8 cellular contexts compared by ENCODE assay signal in the genomic region with DNA sequence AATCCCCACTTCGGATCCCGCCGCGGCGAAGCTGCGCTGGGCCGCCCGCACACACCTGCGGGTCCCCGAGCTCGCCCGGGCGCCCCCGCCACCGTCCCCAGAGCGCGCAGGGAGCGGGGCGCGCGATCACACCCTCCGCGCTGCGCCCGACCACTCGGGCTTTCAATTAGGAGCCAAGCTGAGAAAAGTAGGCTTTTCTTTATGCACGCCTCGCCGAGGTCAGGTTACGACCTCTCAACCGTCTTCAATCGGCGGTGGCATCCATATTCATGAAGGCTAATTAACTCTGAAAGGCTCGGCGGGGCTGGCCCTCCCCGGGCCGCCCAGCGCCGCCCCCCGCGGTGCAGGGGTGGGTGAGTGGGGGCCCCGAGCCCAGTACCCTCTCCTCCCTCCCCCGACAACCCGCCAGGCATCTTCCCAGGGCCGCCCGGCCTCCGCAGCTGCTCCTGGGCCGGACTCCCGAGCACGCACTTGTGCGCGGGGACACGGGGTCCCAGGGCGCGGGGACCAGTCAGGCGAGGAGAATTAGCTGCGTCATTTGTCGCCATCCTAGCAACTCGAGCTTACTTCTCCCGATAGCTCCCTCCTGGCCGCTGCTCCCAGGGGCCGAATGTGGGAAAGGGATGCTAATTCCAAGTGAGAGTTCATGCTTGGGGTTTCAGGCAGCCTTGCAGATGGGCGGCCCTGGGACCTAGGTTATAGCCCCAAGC.
DNase-seq lines count a peak whose midpoint lies in the region; ATAC-seq, FAIRE-seq and TF ChIP-seq lines count a peak whose summit lies in the region.

No MANE protein-coding gene starts in this region.

- H4K20me1 ChIP-seq in endothelial cell of umbilical vein (replicated peaks; ENCODE audit: control insufficient read depth, extremely low read depth, insufficient read depth, low read length): no peaks in the 10 kb centered on the region

- H3K9ac ChIP-seq in endothelial cell of umbilical vein (replicated peaks; ENCODE audit: extremely low read depth, insufficient read depth, low read length): peak overlapping the region; percentile 77

- peaks cover 5% of the 10 kb centered on the region for H3K36me3 Mint-ChIP-seq in activated CD4-positive, alpha-beta memory T cell treated with anti-CD3 and anti-CD28 coated beads, Interleukin-2, amount 10 ng/mL, durations not matched to agents 7 days and 5 days (ENCODE audit: low read depth)
- peaks cover 4% of the 10 kb centered on the region for H3K36me3 Mint-ChIP-seq in memory B cell

- peak; percentile 77 for FAIRE-seq in endothelial cell of umbilical vein (lab: Jason Lieb, UNC)
- no peak for FAIRE-seq in RCC 7860 (lab: Jason Lieb, UNC)

- H3K9me1 ChIP-seq in endothelial cell of umbilical vein (replicated peaks; ENCODE audit: control insufficient read depth, extremely low read depth, insufficient read depth, low read length): no peaks in the 10 kb centered on the region

- no peaks in the 10 kb centered on the region for H3K79me2 ChIP-seq in endothelial cell of umbilical vein (ENCODE audit: control insufficient read depth, insufficient read depth, low read length)

- H3K4me1 Mint-ChIP-seq in activated CD4-positive, alpha-beta memory T cell treated with anti-CD3 and anti-CD28 coated beads, Interleukin-2, amount 10 ng/mL, durations not matched to agents 7 days and 5 days: peaks cover 38% of the 10 kb centered on the region
- H3K4me1 Mint-ChIP-seq in memory B cell: peaks cover 7% of the 10 kb centered on the region

- dilution Hi-C loops in endothelial cell of umbilical vein (cut with MboI; ENCODE audit: extremely low pct_ligation_motif_present, low sequenced_read_pairs): no loop called here

- H3K4me1 ChIP-seq in endothelial cell of umbilical vein (ENCODE audit: control insufficient read depth, extremely low read depth, insufficient read depth, low read length): peaks cover 41% of the 10 kb centered on the region
- H3K4me1 ChIP-seq in HAP-1: no peaks in the 10 kb centered on the region

- TF ChIP-seq POLR2A in NB4 (IDR thresholded peaks at IDR 0.05; ENCODE audit: extremely low read depth, insufficient read length) (no peak), endothelial cell of umbilical vein (IDR thresholded peaks at IDR 0.05; ENCODE audit: low read depth, low read length) (no peak)

- H3K4me3 Mint-ChIP-seq in activated CD4-positive, alpha-beta memory T cell treated with anti-CD3 and anti-CD28 coated beads, Interleukin-2, amount 10 ng/mL, durations not matched to agents 7 days and 5 days: peak overlapping the region; percentile 73
- H3K4me3 Mint-ChIP-seq in memory B cell: peak overlapping the region; percentile 68

- peaks cover 4% of the 10 kb centered on the region for H3K9me3 Mint-ChIP-seq in activated CD4-positive, alpha-beta memory T cell treated with anti-CD3 and anti-CD28 coated beads, Interleukin-2, amount 10 ng/mL, durations not matched to agents 7 days and 5 days
- no peaks in the 10 kb centered on the region for H3K9me3 Mint-ChIP-seq in memory B cell

- H3K4me3 ChIP-seq in GM06990 (replicated peaks; ENCODE audit: low read depth, low read length) (peak overlapping the region; percentile 67), NB4 (ENCODE audit: low read depth, low read length) (peak overlapping the region; percentile 54), endothelial cell of umbilical vein (replicated peaks in 1 of 3; ENCODE audit: insufficient read depth in 1 of 3, low read depth in 1 of 3, low read length in 3 of 3) (peak overlapping the region; percentile 18 to 28 (median 28)), HAP-1 (no peak overlapping the region)

- intact Hi-C loops in endothelial cell of umbilical vein (cut with micrococcal nuclease): loop anchor here (1.0 to 2.0 kb wide), 17 partner anchors 27 to 1023 kb away; a partner anchor contains a TSS

- peak overlapping the region; percentile 44 for H3K4me2 ChIP-seq in endothelial cell of umbilical vein (ENCODE audit: insufficient read depth, low read length)

- in situ Hi-C loops in HAP-1 (cut with MboI; ENCODE audit: low sequenced_read_pairs): no loop called here

- H3K27me3 Mint-ChIP-seq in activated CD4-positive, alpha-beta memory T cell treated with anti-CD3 and anti-CD28 coated beads, Interleukin-2, amount 10 ng/mL, durations not matched to agents 7 days and 5 days: no peaks in the 10 kb centered on the region
- H3K27me3 Mint-ChIP-seq in memory B cell: peaks cover 7% of the 10 kb centered on the region

- H3K27ac Mint-ChIP-seq in activated CD4-positive, alpha-beta memory T cell treated with anti-CD3 and anti-CD28 coated beads, Interleukin-2, amount 10 ng/mL, durations not matched to agents 7 days and 5 days: peak overlapping the region; percentile 51
- no peak overlapping the region for H3K27ac Mint-ChIP-seq in memory B cell

- peak overlapping the region; percentile 46 for H2AFZ ChIP-seq in endothelial cell of umbilical vein (ENCODE audit: low read depth, low read length)

- BruUV-seq in endothelial cell of umbilical vein (replicated peaks; lab: Mats Ljungman, UMichigan): TSS peak; percentile 68

- H3K27ac ChIP-seq in endothelial cell of umbilical vein (ENCODE audit: insufficient read depth, low read depth, low read length): peak overlapping the region; percentile 92

- DNase-seq in GM06990 (ENCODE audit: extremely low read depth, insufficient read length): peak; percentile 51
- DNase-seq in NB4 (ENCODE audit: low read depth): peak; percentile 64
- DNase-seq in activated CD4-positive, alpha-beta memory T cell treated with anti-CD3 and anti-CD28 coated beads, Interleukin-2, amount 10 ng/mL, durations not matched to agents 7 days and 5 days: peak; percentile 29
- peak; percentile 78 for DNase-seq in endothelial cell of umbilical vein (ENCODE audit: low read depth, low spot score)
- peak in 1 of 2 donors; percentile 16 for DNase-seq in memory B cell (ENCODE audit: low spot score in 2 of 2)
- peak in 4 of 6 experiments; percentile 10 to 68 (median 30) for DNase-seq in stimulated activated naive CD4-positive, alpha-beta T cell (lab: John Stamatoyannopoulos, UW)
- no peak for DNase-seq in RCC 7860 (ENCODE audit: low spot score)
- DNase-seq in HAP-1 (ENCODE audit: low spot score in 2 of 2): no peak

- no peaks in the 10 kb centered on the region for H3K27me3 ChIP-seq in GM06990 (replicated peaks; ENCODE audit: control insufficient read depth, insufficient read depth, low read length)
- H3K27me3 ChIP-seq in endothelial cell of umbilical vein (ENCODE audit: control insufficient read depth in 2 of 2, insufficient read depth in 2 of 2, low read length in 2 of 2): no peaks in the 10 kb centered on the region
- no peaks in the 10 kb centered on the region for H3K27me3 ChIP-seq in HAP-1 (ENCODE audit: low read depth)

- no peak for TF ChIP-seq CTCF in GM06990 (IDR thresholded peaks at IDR 0.05; ENCODE audit: insufficient read depth, low read length, poor library complexity, severe bottlenecking)
- no peak for TF ChIP-seq CTCF in NB4 (IDR thresholded peaks at IDR 0.05; ENCODE audit: low read depth, low read length)
- TF ChIP-seq CTCF in endothelial cell of umbilical vein (IDR thresholded peaks at IDR 0.05; ENCODE audit: extremely low read depth in 1 of 2, insufficient read depth in 1 of 2, low read depth in 1 of 2, low read length in 2 of 2): no peak

- POLR2A ChIA-PET in activated CD4-positive, alpha-beta memory T cell treated with anti-CD3 and anti-CD28 coated beads, Interleukin-2, amount 10 ng/mL, durations not matched to agents 7 days and 5 days (lab: Charles Lee): interaction anchor here (0.6 to 3.2 kb wide), 9 partner anchors 48 to 1023 kb away, joined by 3 to 20 read pairs (median 3); a partner anchor contains a TSS
- POLR2A ChIA-PET in endothelial cell of umbilical vein (lab: Charles Lee): interaction anchor here (0.6 to 1.8 kb wide), 8 partner anchors 21 to 913 kb away, joined by 3 to 10 read pairs (median 4); a partner anchor contains a TSS

- CTCF ChIA-PET in activated CD4-positive, alpha-beta memory T cell treated with anti-CD3 and anti-CD28 coated beads, Interleukin-2, amount 10 ng/mL, durations not matched to agents 7 days and 5 days (lab: Charles Lee): interaction anchor here (0.6 to 4.6 kb wide), 30 partner anchors 14 to 1024 kb away, joined by 3 to 29 read pairs (median 5); a partner anchor contains a TSS
- CTCF ChIA-PET in endothelial cell of umbilical vein (lab: Charles Lee): interaction anchor here (0.6 to 5.6 kb wide), 41 partner anchors 19 to 1023 kb away, joined by 3 to 44 read pairs (median 5); a partner anchor contains a TSS

- H3K36me3 ChIP-seq in GM06990 (ENCODE audit: control insufficient read depth, insufficient read depth, low read length): no peaks in the 10 kb centered on the region
- H3K36me3 ChIP-seq in endothelial cell of umbilical vein (ENCODE audit: control insufficient read depth in 2 of 2, extremely low read depth in 1 of 2, insufficient read depth in 2 of 2, low read length in 2 of 2): no peaks in the 10 kb centered on the region
- no peaks in the 10 kb centered on the region for H3K36me3 ChIP-seq in HAP-1 (replicated peaks)

- peak; percentile 18 for ATAC-seq in memory B cell (ENCODE audit: low read depth)

- H3K9me3 ChIP-seq in endothelial cell of umbilical vein (replicated peaks; ENCODE audit: control insufficient read depth, insufficient read depth, low read length) (no peaks in the 10 kb centered on the region), HAP-1 (no peaks in the 10 kb centered on the region)

TF ChIP-seq in endothelial cell of umbilical vein, 7 proteins besides CTCF, POLR2A, EP300 and RAD21:
- peak; percentile 12 for TF ChIP-seq POLR2AphosphoS5 (IDR thresholded peaks at IDR 0.05; ENCODE audit: insufficient read depth, low read depth, low read length)
- TF ChIP-seq, protein P1, sequence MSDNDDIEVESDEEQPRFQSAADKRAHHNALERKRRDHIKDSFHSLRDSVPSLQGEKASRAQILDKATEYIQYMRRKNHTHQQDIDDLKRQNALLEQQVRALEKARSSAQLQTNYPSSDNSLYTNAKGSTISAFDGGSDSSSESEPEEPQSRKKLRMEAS (IDR thresholded peaks at IDR 0.05; ENCODE audit: insufficient read depth, insufficient read length): no peak
- no peak for TF ChIP-seq MYC (IDR thresholded peaks at IDR 0.05; ENCODE audit: low read depth, low read length)
- no peak for TF ChIP-seq JUN (IDR thresholded peaks at IDR 0.05; ENCODE audit: borderline replicate concordance, insufficient read depth, insufficient read length, low read depth)
- TF ChIP-seq FOS (IDR thresholded peaks at IDR 0.05; ENCODE audit: borderline replicate concordance, insufficient read depth, low read length): no peak
- no peak for TF ChIP-seq GATA2 (IDR thresholded peaks at IDR 0.05; ENCODE audit: insufficient read depth, insufficient read length, low read depth, low read length)
- no peak for TF ChIP-seq EZH2 (IDR thresholded peaks at IDR 0.05; ENCODE audit: borderline replicate concordance, low read depth, low read length, severe bottlenecking)

Comparison
In these comparisons a context has a peak if more than half of its experiments do, and no peak if none do; other contexts are left out.
1. DNase-seq: peak in GM06990 (single experiment), NB4 (single experiment), activated CD4-positive, alpha-beta memory T cell treated with anti-CD3 and anti-CD28 coated beads, Interleukin-2, amount 10 ng/mL, durations not matched to agents 7 days and 5 days (single experiment), endothelial cell of umbilical vein (single experiment) and stimulated activated naive CD4-positive, alpha-beta T cell (4 of 6); none in RCC 7860 (single experiment) and HAP-1 (0 of 2).